ENCODE assay signal across 17 cellular contexts in the genomic region with DNA sequence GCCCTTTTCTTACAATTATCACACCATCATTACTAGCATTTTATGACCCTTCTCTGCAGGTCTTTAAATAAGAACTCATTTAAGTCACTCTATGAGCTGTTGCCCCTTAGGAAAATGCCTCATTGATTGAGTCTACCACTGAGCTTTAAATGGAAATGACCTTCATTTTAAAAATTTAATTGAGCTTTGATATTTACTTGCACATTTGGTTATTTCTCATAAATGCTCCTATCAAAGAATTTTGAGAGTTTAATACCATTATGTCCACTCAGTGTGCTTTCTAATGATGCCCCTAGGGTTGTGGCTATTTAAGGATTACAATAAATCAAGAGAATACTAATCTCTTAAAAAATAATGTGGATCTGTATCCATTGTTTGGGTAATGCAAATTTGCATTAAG.
DNase-seq lines count a peak whose midpoint lies in the region; ATAC-seq and TF ChIP-seq lines count a peak whose summit lies in the region.
"Had no signal": no experiment of that assay in that cellular context is flagged by ENCODE, and none has a peak within 500 bp of the region (broad histone marks: within the 10 kb centered on the region; RNA-seq: fewer than 3 reads in every experiment).

No MANE protein-coding gene starts in this region.

- H3K9me3 Mint-ChIP-seq in brain = peaks cover 0 to 2% (median 0%) of the 10 kb centered on the region in 5 experiments
- peaks cover 3% of the 10 kb centered on the region for H3K9me3 Mint-ChIP-seq in glutamatergic neuron (ENCODE audit: unreplicated experiment)

- no peak for ATAC-seq in Right ventricle myocardium superior (ENCODE audit: poor library complexity)
- ATAC-seq: PC-3 had no signal

- intact Hi-C loops in left ventricle myocardium inferior (cut with micrococcal nuclease) (no loop called here), Right ventricle myocardium superior (cut with DNase I) (loop anchor here (5.0 kb wide), 1 partner anchor 63 kb away; no protein-coding TSS in a partner anchor), uterus (cut with DNase I; ENCODE audit: low total_unique reads) (no loop called here)

- H3K36me3 Mint-ChIP-seq in brain (peaks cover 5% of the 10 kb centered on the region), glutamatergic neuron (ENCODE audit: unreplicated experiment) (no peaks in the 10 kb centered on the region)

- no peaks in the 10 kb centered on the region for H3K36me3 ChIP-seq in left ventricle myocardium inferior
- H3K36me3 ChIP-seq in uterus = no peaks in the 10 kb centered on the region
- H3K36me3 ChIP-seq: BE2C, MG63 had no signal

- H3K4me3 ChIP-seq in left ventricle myocardium inferior = no peak overlapping the region
- H3K4me3 ChIP-seq in uterus = no peak overlapping the region
- H3K4me3 ChIP-seq: MG63 had no signal

- TF ChIP-seq POLR2A in uterus (IDR thresholded peaks at IDR 0.05) = no peak

- peak overlapping the region in 3 of 5 experiments; percentile 35 to 91 (median 65) for H3K27ac Mint-ChIP-seq in brain
- peak overlapping the region; percentile 49 for H3K27ac Mint-ChIP-seq in glutamatergic neuron (ENCODE audit: unreplicated experiment)

- no peak overlapping the region for H3K4me3 Mint-ChIP-seq in brain
- no peak overlapping the region for H3K4me3 Mint-ChIP-seq in glutamatergic neuron (ENCODE audit: unreplicated experiment)

- H3K27me3 Mint-ChIP-seq in brain (no peaks in the 10 kb centered on the region), glutamatergic neuron (ENCODE audit: unreplicated experiment) (no peaks in the 10 kb centered on the region)

- peak overlapping the region; percentile 90 for H3K27ac ChIP-seq in left ventricle myocardium inferior (replicated peaks)
- peak overlapping the region; percentile 51 to 70 for H3K27ac ChIP-seq in uterus
- no peak overlapping the region for H3K27ac ChIP-seq in substantia nigra (ENCODE audit: low read depth, low read length, poor library complexity, severe bottlenecking)

- DNase-seq in left ventricle myocardium inferior = no peak
- DNase-seq in Right ventricle myocardium superior = no peak
- no peak for DNase-seq in glutamatergic neuron
- DNase-seq in uterus = no peak
- no peak for DNase-seq in activated CD4-positive, alpha-beta T cell treated with anti-CD3 and anti-CD28 coated beads for 4 hours
- DNase-seq in substantia nigra (lab: John Stamatoyannopoulos, UW) = no peak
- DNase-seq in COLO668 (lab: John Stamatoyannopoulos, UW; ENCODE audit: unreplicated experiment) = no peak
- DNase-seq: BE2C, EL, Karpas-422, MG63, NCI-H1417 treated with DMSO at 0.1 percent for 48 hours, NCI-H187, NCI-H446, PC-3, SIG-M5 had no signal

- no peak for TF ChIP-seq CTCF in left ventricle myocardium inferior (IDR thresholded peaks at IDR 0.05; ENCODE audit: borderline replicate concordance)
- TF ChIP-seq CTCF in brain (conservative IDR thresholded peaks at IDR 0.05) = no peak
- no peak for TF ChIP-seq CTCF in glutamatergic neuron (IDR thresholded peaks at IDR 0.05; ENCODE audit: partially characterized antibody, unreplicated experiment)
- TF ChIP-seq CTCF in uterus (IDR thresholded peaks at IDR 0.05) = no peak

- H3K4me1 Mint-ChIP-seq in brain (peaks cover 95% of the 10 kb centered on the region), glutamatergic neuron (ENCODE audit: low read depth, unreplicated experiment) (peaks cover 70% of the 10 kb centered on the region)

- no peaks in the 10 kb centered on the region for H3K27me3 ChIP-seq in left ventricle myocardium inferior (ENCODE audit: low read depth)
- no peaks in the 10 kb centered on the region for H3K27me3 ChIP-seq in uterus
- H3K27me3 ChIP-seq: BE2C, MG63 had no signal

- H3K9me3 ChIP-seq in left ventricle myocardium inferior (replicated peaks) = no peaks in the 10 kb centered on the region
- no peaks in the 10 kb centered on the region for H3K9me3 ChIP-seq in uterus
- H3K9me3 ChIP-seq: BE2C, MG63 had no signal

- peaks cover 97% of the 10 kb centered on the region for H3K4me1 ChIP-seq in left ventricle myocardium inferior
- no peaks in the 10 kb centered on the region for H3K4me1 ChIP-seq in uterus
